15 cellular contexts compared by ENCODE assay signal in the genomic region with DNA sequence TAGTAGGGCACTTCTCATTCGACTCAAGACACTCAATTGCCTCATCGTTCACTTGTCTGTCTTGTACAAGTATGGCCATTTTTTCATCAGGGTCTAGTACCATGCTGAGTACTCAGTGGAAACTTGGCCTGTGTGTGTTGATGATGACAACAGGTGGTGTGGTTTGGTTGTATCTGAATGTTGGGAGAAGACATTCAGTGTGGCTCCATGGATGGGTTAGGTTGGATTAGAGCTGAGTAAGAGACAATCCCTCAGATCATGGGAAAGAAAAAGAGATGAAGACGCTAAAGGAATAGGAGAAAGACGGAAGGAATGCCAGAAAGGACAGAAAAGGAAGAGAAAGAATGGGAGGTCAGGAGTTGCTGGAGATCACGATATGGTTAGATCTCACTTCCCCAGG. TPM values are rescaled to one million over a fixed set of nuclear protein-coding genes. Genes with fewer than 3 reads are reported as not detected.
A peak's percentile ranks its signal among the peaks of the same experiment; 100 is the strongest.
DNase-seq lines count a peak whose midpoint lies in the region; ATAC-seq and TF ChIP-seq lines count a peak whose summit lies in the region.
"Had no signal": no experiment of that assay in that cellular context is flagged by ENCODE, and none has a peak within 500 bp of the region (broad histone marks: within the 10 kb centered on the region; RNA-seq: fewer than 3 reads in every experiment).

No MANE protein-coding gene starts in this region.

- no peaks in the 10 kb centered on the region for H4K20me1 ChIP-seq in osteoblast (ENCODE audit: insufficient read depth, low read length)

- POLR2A ChIA-PET in HEK293 (lab: Yijun Ruan, JAX), result no interaction called here
- POLR2A ChIA-PET in WTC11 (lab: Charles Lee), result interaction anchor here (0.7 kb wide), 1 partner anchor 8 kb away, joined by 4 read pairs; no protein-coding TSS in a partner anchor

- H3K36me3 Mint-ChIP-seq in WTC11 (peaks cover 65% of the 10 kb centered on the region), CD14-positive monocyte (no peaks in the 10 kb centered on the region)
- peaks cover 6% of the 10 kb centered on the region for H3K36me3 Mint-ChIP-seq in effector memory CD8-positive, alpha-beta T cell (ENCODE audit: insufficient read depth)
- H3K36me3 Mint-ChIP-seq: CD4-positive, CD25-positive, alpha-beta regulatory T cell; CD8-positive, alpha-beta T cell had no signal

- H3K9me3 ChIP-seq in HEK293 (ENCODE audit: control insufficient read depth, insufficient read depth, low read depth, low read length) (no peaks in the 10 kb centered on the region), osteoblast (ENCODE audit: low read depth, low read length) (no peaks in the 10 kb centered on the region)
- H3K9me3 ChIP-seq: Caco-2 had no signal

- no peaks in the 10 kb centered on the region for H3K79me2 ChIP-seq in osteoblast (ENCODE audit: insufficient read depth, low read length)

- H3K4me1 ChIP-seq in HEK293 (ENCODE audit: control insufficient read depth, insufficient read depth, low read length) (no peaks in the 10 kb centered on the region), osteoblast (ENCODE audit: insufficient read depth, low read length) (no peaks in the 10 kb centered on the region)
- H3K4me1 ChIP-seq: Caco-2 had no signal

- H3K36me3 ChIP-seq in HEK293 (ENCODE audit: control insufficient read depth in 2 of 2, insufficient read depth in 1 of 2, low read length in 2 of 2) (peaks cover 0 to 15% of the 10 kb centered on the region in 2 experiments; a peak in 1 of 3 replicates), osteoblast (ENCODE audit: insufficient read depth, low read length) (no peaks in the 10 kb centered on the region)

- H2AFZ ChIP-seq in osteoblast (ENCODE audit: low read length), result no peak overlapping the region

- intact Hi-C loops in CD14-positive monocyte (cut with micrococcal nuclease), result no loop called here

- no peak overlapping the region for H3K4me3 Mint-ChIP-seq in WTC11
- no peak overlapping the region for H3K4me3 Mint-ChIP-seq in CD14-positive monocyte
- H3K4me3 Mint-ChIP-seq in effector memory CD8-positive, alpha-beta T cell, result no peak overlapping the region
- H3K4me3 Mint-ChIP-seq: CD4-positive, CD25-positive, alpha-beta regulatory T cell; CD8-positive, alpha-beta T cell had no signal

- H3K4me3 ChIP-seq in HEK293 (ENCODE audit: low read depth, low read length), result no peak overlapping the region
- no peak overlapping the region for H3K4me3 ChIP-seq in osteoblast (ENCODE audit: insufficient read depth, low read length)

- H3K4me2 ChIP-seq in osteoblast (ENCODE audit: insufficient read depth, low read length), result no peak overlapping the region

- no peaks in the 10 kb centered on the region for H3K9me3 Mint-ChIP-seq in WTC11
- H3K9me3 Mint-ChIP-seq in CD14-positive monocyte, result peaks cover 0 to 1% (median 0%) of the 10 kb centered on the region in 7 donors
- no peaks in the 10 kb centered on the region for H3K9me3 Mint-ChIP-seq in effector memory CD8-positive, alpha-beta T cell
- H3K9me3 Mint-ChIP-seq: CD8-positive, alpha-beta T cell had no signal

- no peak overlapping the region for H3K27ac ChIP-seq in HEK293 (ENCODE audit: extremely low read depth, low read depth, low read length)
- no peak overlapping the region for H3K27ac ChIP-seq in osteoblast (ENCODE audit: low read depth, low read length)

- TF ChIP-seq CTCF in HEK293 (tag by site-specific recombination; IDR thresholded peaks at IDR 0.05), result no peak
- no peak for TF ChIP-seq CTCF in WTC11 (IDR thresholded peaks at IDR 0.05)
- TF ChIP-seq CTCF in osteoblast (IDR thresholded peaks at IDR 0.05; ENCODE audit: extremely low read depth, low read depth, low read length), result no peak
- TF ChIP-seq CTCF in CD14-positive monocyte (IDR thresholded peaks at IDR 0.05), result no peak

- H3K27me3 Mint-ChIP-seq in WTC11 (ENCODE audit: low read depth) (no peaks in the 10 kb centered on the region), CD14-positive monocyte (ENCODE audit: low read depth in 3 of 3) (peaks cover 15 to 27% (median 21%) of the 10 kb centered on the region in 3 donors)
- H3K27me3 Mint-ChIP-seq in effector memory CD8-positive, alpha-beta T cell, result peaks cover 7 to 58% of the 10 kb centered on the region in 2 donors

- DNase-seq in WTC11 (ENCODE audit: low spot score) (no peak), osteoblast (ENCODE audit: insufficient read length, low spot score, missing footprints) (peak; percentile 73), CD14-positive monocyte (ENCODE audit: low spot score) (no peak)
- DNase-seq in effector memory CD8-positive, alpha-beta T cell, result no peak
- DNase-seq in activated T-cell treated with anti-CD3 and anti-CD28 coated beads, Interleukin-2, amount 50 U/mL, for 48 hours, result no peak
- DNase-seq: C1 segment of cervical spinal cord; Caco-2; CD4-positive, CD25-positive, alpha-beta regulatory T cell; CD8-positive, alpha-beta T cell; DMS 273 treated with DMSO at 0.1 percent for 48 hours; DMS79 treated with DMSO at 0.1 percent for 48 hours; GF-D8; H7; HCEC 1CT had no signal

- CTCF ChIA-PET in HEK293 (lab: Yijun Ruan, JAX), result interaction anchor here (0.6 to 0.8 kb wide), 2 partner anchors 43 to 159 kb away, joined by 3 to 4 read pairs; no protein-coding TSS in a partner anchor
- CTCF ChIA-PET in WTC11 (lab: Charles Lee), result interaction anchor here (1.1 kb wide), 1 partner anchor 18 kb away, joined by 4 read pairs; no protein-coding TSS in a partner anchor

- no peak for ATAC-seq in WTC11
- no peak for ATAC-seq in effector memory CD8-positive, alpha-beta T cell (replicated peaks)
- ATAC-seq: CD8-positive, alpha-beta T cell had no signal

- peaks cover 53% of the 10 kb centered on the region for H3K4me1 Mint-ChIP-seq in WTC11
- no peaks in the 10 kb centered on the region for H3K4me1 Mint-ChIP-seq in CD14-positive monocyte
- no peaks in the 10 kb centered on the region for H3K4me1 Mint-ChIP-seq in effector memory CD8-positive, alpha-beta T cell (ENCODE audit: low read depth in 2 of 2)
- H3K4me1 Mint-ChIP-seq: CD4-positive, CD25-positive, alpha-beta regulatory T cell had no signal

- peak overlapping the region; percentile 73 for H3K27ac Mint-ChIP-seq in WTC11
- H3K27ac Mint-ChIP-seq in CD14-positive monocyte, result no peak overlapping the region
- H3K27ac Mint-ChIP-seq in effector memory CD8-positive, alpha-beta T cell, result no peak overlapping the region
- H3K27ac Mint-ChIP-seq: CD8-positive, alpha-beta T cell had no signal

- H3K27me3 ChIP-seq in osteoblast (ENCODE audit: insufficient read depth, low read length), result peaks cover 12% of the 10 kb centered on the region

TF ChIP-seq in HEK293, 187 proteins besides CTCF, POLR2A, EP300 and RAD21 (continues in another document):
- TF ChIP-seq SCRT1 (tag by site-specific recombination; IDR thresholded peaks at IDR 0.05; ENCODE audit: borderline replicate concordance) (0 out of 2 replicates have a peak, but pooled peaks have one; percentile 45), SCRT2 (tag by site-specific recombination; IDR thresholded peaks at IDR 0.05) (peak; percentile 76)

TF ChIP-seq in WTC11, 78 proteins besides CTCF, POLR2A, EP300 and RAD21:
- no peak for TF ChIP-seq SMAD3 (CRISPR knock-in tag; IDR thresholded peaks at IDR 0.05; ENCODE audit: borderline replicate concordance)
TF ChIP-seq in WTC11: peak in this region for 0.

RNA-seq across cellular contexts. Expression of gene PCDH1, which starts 17.0 kb away (rescaled TPM):
- total RNA-seq in WTC11 (2021), result 105 to 108 TPM (median 108 TPM) in 3 replicates
- 0.29 and 1.4 TPM in 2 replicates for total RNA-seq in osteoblast
- polyA plus RNA-seq in CD14-positive monocyte, result not detected

Comparison
In these comparisons a context has a peak if more than half of its experiments do, and no peak if none do; other contexts are left out.
1. RNA of gene PCDH1, which starts 17.0 kb away (total RNA-seq): 105 to 108 TPM in WTC11; 0.29 to 1.4 TPM in osteoblast; every median in the first group is over 10 times any median in the second.